13 cellular contexts compared by ENCODE assay signal in the genomic region with DNA sequence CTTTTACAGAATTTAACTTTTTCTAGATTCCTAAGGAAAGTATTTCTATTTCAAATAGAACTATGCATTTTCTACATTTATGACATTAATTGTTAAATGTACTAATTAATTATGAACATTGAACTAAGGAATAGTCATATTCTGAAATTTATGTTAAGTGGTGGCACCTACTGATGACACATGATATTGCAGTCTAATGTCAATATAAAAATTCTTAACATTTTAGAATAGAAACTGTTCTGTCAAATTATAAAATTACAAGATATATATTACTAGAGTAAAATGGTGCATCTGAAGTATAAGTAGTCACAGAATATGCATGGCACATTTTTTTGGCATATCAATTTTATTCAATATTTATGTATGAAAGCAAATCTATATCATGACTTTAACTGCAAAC. TPM values are rescaled to one million over a fixed set of nuclear protein-coding genes. Genes with fewer than 3 reads are reported as not detected.
DNase-seq lines count a peak whose midpoint lies in the region; ATAC-seq and TF ChIP-seq lines count a peak whose summit lies in the region.
"Had no signal": no experiment of that assay in that cellular context is flagged by ENCODE, and none has a peak within 500 bp of the region (broad histone marks: within the 10 kb centered on the region; RNA-seq: fewer than 3 reads in every experiment).

No MANE protein-coding gene starts in this region.

- H3K36me3 Mint-ChIP-seq in activated T-cell treated with anti-CD3 and anti-CD28 coated beads, Interleukin-2, amount 50 U/mL, for 72 hours (ENCODE audit: insufficient read depth in 2 of 2) = no peaks in the 10 kb centered on the region

- H3K4me3 ChIP-seq in GM12865 (ENCODE audit: low read depth, low read length) (no peak overlapping the region), RWPE2 (ENCODE audit: severe bottlenecking) (no peak overlapping the region), gastroesophageal sphincter (no peak overlapping the region)

- no peaks in the 10 kb centered on the region for H3K27me3 ChIP-seq in RWPE2 (ENCODE audit: insufficient read depth, poor library complexity, severe bottlenecking)
- H3K27me3 ChIP-seq in gastroesophageal sphincter = no peaks in the 10 kb centered on the region

- no peak overlapping the region for H3K27ac Mint-ChIP-seq in activated T-cell treated with anti-CD3 and anti-CD28 coated beads, Interleukin-2, amount 50 U/mL, for 72 hours
- H3K27ac Mint-ChIP-seq: activated T-helper 2 cell treated with anti-CD3 and anti-CD28 coated beads, Interferon-gamma antibody, Interleukin-2, Interleukin-4, amounts not matched to agents 10 μg/mL and 5 μg/mL and 100 μg/mL, durations not matched to agents 14 hours and 24 hours and 36 hours; CD8-positive, alpha-beta memory T cell; immature natural killer cell had no signal

- H3K9me3 Mint-ChIP-seq in activated T-cell treated with anti-CD3 and anti-CD28 coated beads, Interleukin-2, amount 50 U/mL, for 72 hours = no peaks in the 10 kb centered on the region
- H3K9me3 Mint-ChIP-seq: activated T-helper 2 cell treated with anti-CD3 and anti-CD28 coated beads, Interferon-gamma antibody, Interleukin-2, Interleukin-4, amounts not matched to agents 10 μg/mL and 5 μg/mL and 100 μg/mL, durations not matched to agents 14 hours and 24 hours and 36 hours; CD8-positive, alpha-beta memory T cell; immature natural killer cell had no signal

- H3K4me3 Mint-ChIP-seq in activated T-cell treated with anti-CD3 and anti-CD28 coated beads, Interleukin-2, amount 50 U/mL, for 72 hours = no peak overlapping the region
- H3K4me3 Mint-ChIP-seq: CD8-positive, alpha-beta memory T cell; immature natural killer cell had no signal

- ATAC-seq in RWPE2 (ENCODE audit: low read depth) (no peak), gastroesophageal sphincter (no peak)
- ATAC-seq in activated T-cell treated with anti-CD3 and anti-CD28 coated beads, Interleukin-2, amount 50 U/mL, for 72 hours (replicated peaks in 1 of 2) = no peak

- no peak for TF ChIP-seq POLR2A in gastroesophageal sphincter (IDR thresholded peaks at IDR 0.05)

- TF ChIP-seq CTCF in 22Rv1 (IDR thresholded peaks at IDR 0.05) (peak; percentile 65), GM12865 (IDR thresholded peaks at IDR 0.05; ENCODE audit: insufficient read depth, low read depth, low read length, missing control alignments) (peak; percentile 13), RWPE2 (IDR thresholded peaks at IDR 0.05; ENCODE audit: poor library complexity, severe bottlenecking) (peak; percentile 54), gastroesophageal sphincter (IDR thresholded peaks at IDR 0.05) (peak; percentile 14 to 26 (median 19))

- H3K27ac ChIP-seq in 22Rv1 = no peak overlapping the region
- no peak overlapping the region for H3K27ac ChIP-seq in RWPE2 (ENCODE audit: poor library complexity, severe bottlenecking)
- H3K27ac ChIP-seq in gastroesophageal sphincter = no peak overlapping the region

- no peak for DNase-seq in GM12865 (ENCODE audit: low read depth)
- DNase-seq in RWPE2 (ENCODE audit: low spot score) = no peak
- no peak for DNase-seq in Ammon's horn (ENCODE audit: low spot score)
- no peak for DNase-seq in activated T-cell treated with anti-CD3 and anti-CD28 coated beads, Interleukin-2, amount 50 U/mL, for 72 hours
- no peak for DNase-seq in NCI-H1436 treated with DMSO at 0.1 percent for 48 hours (lab: John Stamatoyannopoulos, UW)
- no peak for DNase-seq in hypothalamus (lab: John Stamatoyannopoulos, UW)
- DNase-seq: CD8-positive, alpha-beta memory T cell; immature natural killer cell; NCI-H2081 had no signal

- peaks cover 11% of the 10 kb centered on the region for H3K27me3 Mint-ChIP-seq in activated T-cell treated with anti-CD3 and anti-CD28 coated beads, Interleukin-2, amount 50 U/mL, for 72 hours (ENCODE audit: low read depth)

- TF ChIP-seq EP300 in gastroesophageal sphincter (IDR thresholded peaks at IDR 0.05) = no peak

- H3K9me3 ChIP-seq in RWPE2 (ENCODE audit: severe bottlenecking) (no peaks in the 10 kb centered on the region), gastroesophageal sphincter (no peaks in the 10 kb centered on the region)

- H3K36me3 ChIP-seq in RWPE2 (ENCODE audit: low read depth) (no peaks in the 10 kb centered on the region), gastroesophageal sphincter (no peaks in the 10 kb centered on the region)

- no peaks in the 10 kb centered on the region for H3K4me1 ChIP-seq in RWPE2 (ENCODE audit: insufficient read depth, poor library complexity, severe bottlenecking)
- H3K4me1 ChIP-seq in gastroesophageal sphincter = no peaks in the 10 kb centered on the region

- H3K4me1 Mint-ChIP-seq in activated T-cell treated with anti-CD3 and anti-CD28 coated beads, Interleukin-2, amount 50 U/mL, for 72 hours (ENCODE audit: low read depth) = peaks cover 24% of the 10 kb centered on the region
- H3K4me1 Mint-ChIP-seq: immature natural killer cell had no signal

RNA-seq across cellular contexts. Expression of a gene that starts 40.2 kb away (rescaled TPM):
- 10 to 100 TPM in 2 of 4 donors, 1 to 10 TPM in 2; 5.3 to 14.2 (median 9.7) TPM for total RNA-seq in gastroesophageal sphincter
- total RNA-seq in activated T-cell treated with anti-CD3 and anti-CD28 coated beads, Interleukin-2, amount 50 U/mL, for 72 hours = under 1 TPM; 0.34 to 0.35 TPM
- total RNA-seq: T-helper 1 cell treated with Interleukin-12 subunit alpha and Interleukin-12 subunit beta and Interleukin-4 antibody, amounts not matched to agents 30 ng/mL and 1 ng/mL, for 36 hours had no signal

RNA-seq across cellular contexts. Expression of a gene that starts 51.6 kb away (rescaled TPM):
- under 1 TPM in 1 of 4 donors, not detected in 3; 0.81 TPM for total RNA-seq in gastroesophageal sphincter
- total RNA-seq in activated T-cell treated with anti-CD3 and anti-CD28 coated beads, Interleukin-2, amount 50 U/mL, for 72 hours = 1 to 10 TPM; 2.3 to 6.1 TPM

Comparison
In these comparisons a context has a peak if more than half of its experiments do, and no peak if none do; other contexts are left out.
1. CTCF ChIP-seq: peak in every context shown above with its lines; median percentile 65 in 22Rv1; 54 in RWPE2; 19 in gastroesophageal sphincter; 13 in GM12865.
2. RNA of a gene that starts 40.2 kb away (total RNA-seq): 5.3 to 14.2 TPM in gastroesophageal sphincter; 0.34 to 0.35 TPM in activated T-cell treated with anti-CD3 and anti-CD28 coated beads, Interleukin-2, amount 50 U/mL, for 72 hours; every median in the first group is over 4 times any median in the second.